In the genomic region with DNA sequence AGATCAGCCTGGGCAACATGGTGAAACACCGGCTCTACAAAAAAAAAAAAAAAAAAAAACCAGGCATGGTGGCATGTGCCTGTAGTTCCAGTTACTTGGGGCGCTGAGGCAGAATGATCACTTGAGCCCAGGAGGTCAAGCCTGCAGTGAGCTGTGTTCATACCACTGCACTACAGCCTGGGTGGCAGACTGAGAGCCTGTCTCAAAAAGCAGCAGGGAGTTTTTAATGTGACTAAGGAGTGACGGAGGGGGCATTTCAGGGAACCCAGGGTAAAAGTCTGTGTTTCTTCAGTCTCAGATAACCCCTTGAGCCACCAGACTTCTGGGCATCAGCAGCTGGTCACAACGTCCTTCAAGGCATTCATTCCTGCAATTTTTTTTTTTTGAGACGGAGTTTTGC, we compare ENCODE assay signal across 13 cellular contexts. TPM values are rescaled to one million over a fixed set of nuclear protein-coding genes. Genes with fewer than 3 reads are reported as not detected.
DNase-seq lines count a peak whose midpoint lies in the region; ATAC-seq and TF ChIP-seq lines count a peak whose summit lies in the region.
"Had no signal": no experiment of that assay in that cellular context is flagged by ENCODE, and none has a peak within 500 bp of the region (broad histone marks: within the 10 kb centered on the region; RNA-seq: fewer than 3 reads in every experiment).

No MANE protein-coding gene starts in this region.

- 78 to 80% methylated on average over 5 of the region's 5 CpGs for WGBS in esophagus squamous epithelium, 2 donors

- no peak for ATAC-seq in HG03025 (IDR thresholded peaks at IDR 0.05; ENCODE audit: low FRiP score, unreplicated experiment)

- H3K4me3 Mint-ChIP-seq in activated CD4-positive, alpha-beta T cell treated with anti-CD3 and anti-CD28 coated beads, Interleukin-2, amount 10 ng/mL, durations not matched to agents 24 days and 14 days, result no peak overlapping the region

- no peak overlapping the region for H3K9ac ChIP-seq in skeletal muscle tissue (ENCODE audit: low read depth in 1 of 3, low read length in 3 of 3)

- peaks cover 31% of the 10 kb centered on the region for H3K36me3 Mint-ChIP-seq in activated CD4-positive, alpha-beta T cell treated with anti-CD3 and anti-CD28 coated beads, Interleukin-2, amount 10 ng/mL, durations not matched to agents 24 days and 14 days (ENCODE audit: low read depth)

- no peaks in the 10 kb centered on the region for H3K9me3 ChIP-seq in esophagus squamous epithelium
- no peaks in the 10 kb centered on the region for H3K9me3 ChIP-seq in skeletal muscle tissue (ENCODE audit: control insufficient read depth in 3 of 3, low read length in 3 of 3)
- H3K9me3 ChIP-seq: thoracic aorta had no signal

- TF ChIP-seq CTCF in RWPE1 (conservative IDR thresholded peaks at IDR 0.05; ENCODE audit: low read depth) (no peak), esophagus squamous epithelium (IDR thresholded peaks at IDR 0.05) (no peak)

- no peaks in the 10 kb centered on the region for H3K27me3 ChIP-seq in esophagus squamous epithelium
- H3K27me3 ChIP-seq in skeletal muscle tissue (ENCODE audit: control insufficient read depth in 3 of 3, insufficient read depth in 3 of 3, low read length in 3 of 3), result no peaks in the 10 kb centered on the region

- CTCF ChIA-PET in RWPE1 (lab: Yijun Ruan, JAX), result interaction anchor here (0.6 to 0.9 kb wide), 3 partner anchors 13 to 287 kb away, joined by 3 to 4 read pairs (median 4); no protein-coding TSS in a partner anchor

- peak overlapping the region; percentile 78 for H3K27ac Mint-ChIP-seq in activated CD4-positive, alpha-beta T cell treated with anti-CD3 and anti-CD28 coated beads, Interleukin-2, amount 10 ng/mL, durations not matched to agents 24 days and 14 days

- no peaks in the 10 kb centered on the region for H3K9me3 Mint-ChIP-seq in activated CD4-positive, alpha-beta T cell treated with anti-CD3 and anti-CD28 coated beads, Interleukin-2, amount 10 ng/mL, durations not matched to agents 24 days and 14 days

- intact Hi-C loops in activated CD4-positive, alpha-beta T cell treated with anti-CD3 and anti-CD28 coated beads, Interleukin-2, amount 10 ng/mL, durations not matched to agents 24 days and 14 days (cut with micrococcal nuclease), result loop anchor here (1.0 to 5.0 kb wide), 5 partner anchors 8 to 301 kb away; a partner anchor contains a TSS
- intact Hi-C loops in esophagus squamous epithelium (cut with DNase I), result no loop called here

- H3K4me1 ChIP-seq in esophagus squamous epithelium, result peaks cover 16 to 54% (median 16%) of the 10 kb centered on the region in 3 donors
- H3K4me1 ChIP-seq in skeletal muscle tissue (ENCODE audit: control insufficient read depth in 3 of 3, insufficient read depth in 3 of 3, low read length in 3 of 3), result peaks cover 16 to 26% (median 18%) of the 10 kb centered on the region in 3 donors

- H3K27me3 Mint-ChIP-seq in activated CD4-positive, alpha-beta T cell treated with anti-CD3 and anti-CD28 coated beads, Interleukin-2, amount 10 ng/mL, durations not matched to agents 24 days and 14 days, result no peaks in the 10 kb centered on the region

- H3K4me3 ChIP-seq in esophagus squamous epithelium (no peak overlapping the region), skeletal muscle tissue (ENCODE audit: low read length in 3 of 3) (no peak overlapping the region)
- H3K4me3 ChIP-seq: thoracic aorta had no signal

- POLR2A ChIA-PET in RWPE1 (lab: Yijun Ruan, JAX; ENCODE audit: low non-redundant PET), result interaction anchor here (0.6 to 1.0 kb wide), 3 partner anchors 8 to 41 kb away, joined by 3 to 8 read pairs (median 4); no protein-coding TSS in a partner anchor

- H3K36me3 ChIP-seq in esophagus squamous epithelium (peaks cover 0 to 12% (median 0%) of the 10 kb centered on the region in 3 donors), skeletal muscle tissue (ENCODE audit: control insufficient read depth in 3 of 3, insufficient read depth in 3 of 3, low read length in 3 of 3) (peaks cover 0 to 4% (median 0%) of the 10 kb centered on the region in 3 donors)
- H3K36me3 ChIP-seq: thoracic aorta had no signal

- H3K4me1 Mint-ChIP-seq in activated CD4-positive, alpha-beta T cell treated with anti-CD3 and anti-CD28 coated beads, Interleukin-2, amount 10 ng/mL, durations not matched to agents 24 days and 14 days, result peaks cover 23% of the 10 kb centered on the region

- DNase-seq in activated CD4-positive, alpha-beta T cell treated with anti-CD3 and anti-CD28 coated beads, Interleukin-2, amount 10 ng/mL, durations not matched to agents 24 days and 14 days, result no peak
- no peak for DNase-seq in activated CD4-positive, alpha-beta T cell treated with anti-CD3 and anti-CD28 coated beads for 48 hours
- DNase-seq in RWPE1 (ENCODE audit: low spot score) (no peak), esophagus squamous epithelium (lab: John Stamatoyannopoulos, UW) (no peak), SHP77 treated with DMSO at 0.1 percent for 48 hours (lab: John Stamatoyannopoulos, UW) (no peak)
- no peak for DNase-seq in activated CD4-positive, CD25-positive, alpha-beta regulatory T cell (lab: John Stamatoyannopoulos, UW)
- DNase-seq: NCI-H524 treated with DMSO at 0.1 percent for 48 hours had no signal

- TF ChIP-seq POLR2A in esophagus squamous epithelium (IDR thresholded peaks at IDR 0.05), result no peak

- H3K27ac ChIP-seq in RWPE1, result peak overlapping the region; percentile 88
- peak overlapping the region in 3 of 4 donors; percentile 50 to 72 (median 50) for H3K27ac ChIP-seq in esophagus squamous epithelium
- peak overlapping the region; percentile 66 for H3K27ac ChIP-seq in skeletal muscle tissue (ENCODE audit: low read depth, low read length)
- H3K27ac ChIP-seq: VCaP had no signal

RNA-seq across cellular contexts. Expression of a gene that starts 2.2 kb away (rescaled TPM):
- 0.33 and 0.52 TPM in 2 replicates for total RNA-seq in activated CD4-positive, alpha-beta T cell treated with anti-CD3 and anti-CD28 coated beads, Interleukin-2, amount 10 ng/mL, durations not matched to agents 24 days and 14 days
- total RNA-seq in esophagus squamous epithelium (1 to 10 TPM in 2 of 4 donors, under 1 TPM in 1, not detected in 1; 0.23 to 1.9 (median 1.1) TPM), skeletal muscle tissue (not detected)
- total RNA-seq: lung microvascular endothelial cell, posterior vena cava, thoracic aorta had no signal

RNA-seq across cellular contexts. Expression of a gene that starts 21.1 kb away (rescaled TPM):
- total RNA-seq in activated CD4-positive, alpha-beta T cell treated with anti-CD3 and anti-CD28 coated beads, Interleukin-2, amount 10 ng/mL, durations not matched to agents 24 days and 14 days, result 64.2 and 67.6 TPM in 2 replicates
- total RNA-seq in esophagus squamous epithelium (10 to 100 TPM; 16.6 to 37.6 (median 27.0) TPM), skeletal muscle tissue (31.3 TPM)

RNA-seq across cellular contexts. Expression of a gene that starts 32.9 kb away (rescaled TPM):
- 14.0 and 16.4 TPM in 2 replicates for total RNA-seq in activated CD4-positive, alpha-beta T cell treated with anti-CD3 and anti-CD28 coated beads, Interleukin-2, amount 10 ng/mL, durations not matched to agents 24 days and 14 days
- total RNA-seq in esophagus squamous epithelium, result 10 to 100 TPM; 10.6 to 20.2 (median 18.8) TPM
- 3.1 TPM for total RNA-seq in skeletal muscle tissue

RNA-seq across cellular contexts. Expression of a gene that starts 34.9 kb away (rescaled TPM):
- 10.4 and 12.1 TPM in 2 replicates for total RNA-seq in activated CD4-positive, alpha-beta T cell treated with anti-CD3 and anti-CD28 coated beads, Interleukin-2, amount 10 ng/mL, durations not matched to agents 24 days and 14 days
- total RNA-seq in esophagus squamous epithelium (1 to 10 TPM in 2 of 4 donors, under 1 TPM in 2; 0.22 to 3.4 (median 0.93) TPM), skeletal muscle tissue (3.7 TPM)

RNA-seq across cellular contexts. Expression of a gene that starts 49.0 kb away (rescaled TPM):
- 60.9 and 64.8 TPM in 2 replicates for total RNA-seq in activated CD4-positive, alpha-beta T cell treated with anti-CD3 and anti-CD28 coated beads, Interleukin-2, amount 10 ng/mL, durations not matched to agents 24 days and 14 days
- total RNA-seq in esophagus squamous epithelium (10 to 100 TPM; 68.0 to 85.6 (median 82.3) TPM), skeletal muscle tissue (66.8 TPM)
